Comparison of ENCODE assay signal across 21 cellular contexts in genomic region chr15:60471314-60471713, GRCh38. TPM values are rescaled to one million over a fixed set of nuclear protein-coding genes. Genes with fewer than 3 reads are reported as not detected.
DNase-seq lines count a peak whose midpoint lies in the region; ATAC-seq, FAIRE-seq and TF ChIP-seq lines count a peak whose summit lies in the region.
"Had no signal": no experiment of that assay in that cellular context is flagged by ENCODE, and none has a peak within 500 bp of the region (broad histone marks: within the 10 kb centered on the region; RNA-seq: fewer than 3 reads in every experiment).

No MANE protein-coding gene starts in this region.

- H3K9me3 Mint-ChIP-seq in glutamatergic neuron (ENCODE audit: unreplicated experiment): peaks cover 2% of the 10 kb centered on the region
- no peaks in the 10 kb centered on the region for H3K9me3 Mint-ChIP-seq in activated T-helper 1 cell treated with anti-CD3 and anti-CD28 coated beads, Interleukin-12 subunit alpha, Interleukin-12 subunit beta, Interleukin-2, Interleukin-4 antibody, amounts not matched to agents 30 ng/mL and 10 ng/mL and 1 ng/mL, durations not matched to agents 14 hours and 24 hours and 36 hours
- H3K9me3 Mint-ChIP-seq in activated naive CD8-positive, alpha-beta T cell treated with anti-CD3 and anti-CD28 coated beads, Interleukin-2, amount 50 U/mL, for 24 hours: no peaks in the 10 kb centered on the region
- H3K9me3 Mint-ChIP-seq: activated naive CD8-positive, alpha-beta T cell treated with anti-CD3 and anti-CD28 coated beads, Interleukin-2, amount 10 ng/mL, durations not matched to agents 7 days and 5 days; activated T-helper 17 cell treated with anti-CD3 and anti-CD28 coated beads, Interleukin-2, amount 50 U/mL, for 72 hours; natural killer cell treated with Interleukin-12 subunit alpha and Interleukin-12 subunit beta and Interleukin-15 and Interleukin-18, amount 100 ng/mL, for 72 hours; T-helper 2 cell treated with Interferon-gamma antibody and Interleukin-4, amounts not matched to agents 5 μg/mL and 100 μg/mL, for 36 hours had no signal

- no peaks in the 10 kb centered on the region for H4K20me1 ChIP-seq in OCI-LY1 (ENCODE audit: insufficient read depth, low read length)

- H3K4me1 Mint-ChIP-seq in glutamatergic neuron (ENCODE audit: low read depth, unreplicated experiment): peaks cover 14% of the 10 kb centered on the region
- H3K4me1 Mint-ChIP-seq in activated T-helper 1 cell treated with anti-CD3 and anti-CD28 coated beads, Interleukin-12 subunit alpha, Interleukin-12 subunit beta, Interleukin-2, Interleukin-4 antibody, amounts not matched to agents 30 ng/mL and 10 ng/mL and 1 ng/mL, durations not matched to agents 14 hours and 24 hours and 36 hours (ENCODE audit: low read depth): peaks cover 26% of the 10 kb centered on the region
- peaks cover 22% of the 10 kb centered on the region for H3K4me1 Mint-ChIP-seq in activated naive CD8-positive, alpha-beta T cell treated with anti-CD3 and anti-CD28 coated beads, Interleukin-2, amount 50 U/mL, for 24 hours

- peaks cover 6% of the 10 kb centered on the region for H3K36me3 Mint-ChIP-seq in glutamatergic neuron (ENCODE audit: unreplicated experiment)
- H3K36me3 Mint-ChIP-seq in activated T-helper 1 cell treated with anti-CD3 and anti-CD28 coated beads, Interleukin-12 subunit alpha, Interleukin-12 subunit beta, Interleukin-2, Interleukin-4 antibody, amounts not matched to agents 30 ng/mL and 10 ng/mL and 1 ng/mL, durations not matched to agents 14 hours and 24 hours and 36 hours (ENCODE audit: low read depth): peaks cover 35% of the 10 kb centered on the region
- H3K36me3 Mint-ChIP-seq in activated naive CD8-positive, alpha-beta T cell treated with anti-CD3 and anti-CD28 coated beads, Interleukin-2, amount 50 U/mL, for 24 hours (ENCODE audit: low read depth): peaks cover 39% of the 10 kb centered on the region

- peaks cover 85% of the 10 kb centered on the region for H3K36me3 ChIP-seq in OCI-LY1 (ENCODE audit: insufficient read depth, low read length)
- H3K36me3 ChIP-seq: prostate gland had no signal

- no peaks in the 10 kb centered on the region; the same call in 1 of the 2 replicates for H3K9me3 ChIP-seq in OCI-LY1 (ENCODE audit: low read length)
- H3K9me3 ChIP-seq: prostate gland had no signal

- peak overlapping the region; percentile 39 for H3K4me3 Mint-ChIP-seq in glutamatergic neuron (ENCODE audit: unreplicated experiment)
- no peak overlapping the region for H3K4me3 Mint-ChIP-seq in activated T-helper 1 cell treated with anti-CD3 and anti-CD28 coated beads, Interleukin-12 subunit alpha, Interleukin-12 subunit beta, Interleukin-2, Interleukin-4 antibody, amounts not matched to agents 30 ng/mL and 10 ng/mL and 1 ng/mL, durations not matched to agents 14 hours and 24 hours and 36 hours
- no peak overlapping the region for H3K4me3 Mint-ChIP-seq in activated naive CD8-positive, alpha-beta T cell treated with anti-CD3 and anti-CD28 coated beads, Interleukin-2, amount 50 U/mL, for 24 hours
- H3K4me3 Mint-ChIP-seq: activated CD4-positive, alpha-beta T cell treated with anti-CD3 and anti-CD28 coated beads for 36 hours; activated naive CD8-positive, alpha-beta T cell treated with anti-CD3 and anti-CD28 coated beads, Interleukin-2, amount 10 ng/mL, durations not matched to agents 7 days and 5 days; activated T-helper 17 cell treated with anti-CD3 and anti-CD28 coated beads, Interleukin-2, amount 50 U/mL, for 72 hours; natural killer cell treated with Interleukin-12 subunit alpha and Interleukin-12 subunit beta and Interleukin-15 and Interleukin-18, amount 100 ng/mL, for 72 hours; T-helper 2 cell treated with Interferon-gamma antibody and Interleukin-4, amounts not matched to agents 5 μg/mL and 100 μg/mL, for 36 hours had no signal

- ATAC-seq in activated naive CD8-positive, alpha-beta T cell treated with anti-CD3 and anti-CD28 coated beads, Interleukin-2, amount 50 U/mL, for 24 hours: no peak
- ATAC-seq: activated CD4-positive, alpha-beta T cell treated with anti-CD3 and anti-CD28 coated beads for 36 hours; activated T-helper 17 cell treated with anti-CD3 and anti-CD28 coated beads, Interleukin-2, amount 50 U/mL, for 72 hours; natural killer cell treated with Interleukin-12 subunit alpha and Interleukin-12 subunit beta and Interleukin-15 and Interleukin-18, amount 100 ng/mL, for 72 hours had no signal

- no peak for TF ChIP-seq CTCF in OCI-LY1 (IDR thresholded peaks at IDR 0.05; ENCODE audit: low read length)
- no peak for TF ChIP-seq CTCF in glutamatergic neuron (IDR thresholded peaks at IDR 0.05; ENCODE audit: partially characterized antibody, unreplicated experiment)

- no peaks in the 10 kb centered on the region for H3K27me3 Mint-ChIP-seq in glutamatergic neuron (ENCODE audit: unreplicated experiment)
- no peaks in the 10 kb centered on the region for H3K27me3 Mint-ChIP-seq in activated T-helper 1 cell treated with anti-CD3 and anti-CD28 coated beads, Interleukin-12 subunit alpha, Interleukin-12 subunit beta, Interleukin-2, Interleukin-4 antibody, amounts not matched to agents 30 ng/mL and 10 ng/mL and 1 ng/mL, durations not matched to agents 14 hours and 24 hours and 36 hours (ENCODE audit: insufficient read depth)
- no peaks in the 10 kb centered on the region for H3K27me3 Mint-ChIP-seq in activated naive CD8-positive, alpha-beta T cell treated with anti-CD3 and anti-CD28 coated beads, Interleukin-2, amount 50 U/mL, for 24 hours
- H3K27me3 Mint-ChIP-seq: activated CD4-positive, alpha-beta T cell treated with anti-CD3 and anti-CD28 coated beads for 36 hours; activated naive CD8-positive, alpha-beta T cell treated with anti-CD3 and anti-CD28 coated beads, Interleukin-2, amount 10 ng/mL, durations not matched to agents 7 days and 5 days; activated T-helper 17 cell treated with anti-CD3 and anti-CD28 coated beads, Interleukin-2, amount 50 U/mL, for 72 hours; natural killer cell treated with Interleukin-12 subunit alpha and Interleukin-12 subunit beta and Interleukin-15 and Interleukin-18, amount 100 ng/mL, for 72 hours had no signal

- H3K9me2 ChIP-seq in OCI-LY1 (ENCODE audit: low read depth, low read length): no peaks in the 10 kb centered on the region

- no peak overlapping the region for H2AFZ ChIP-seq in OCI-LY1 (ENCODE audit: low read length)
- H2AFZ ChIP-seq: PC-9 had no signal

- H3K27ac ChIP-seq in OCI-LY1 (ENCODE audit: low read depth, low read length, poor library complexity, severe bottlenecking): no peak overlapping the region
- H3K27ac ChIP-seq: PC-9, prostate gland had no signal

- no peak overlapping the region for H3K4me3 ChIP-seq in OCI-LY1 (ENCODE audit: low read depth, low read length, poor library complexity, severe bottlenecking)
- H3K4me3 ChIP-seq: PC-9, prostate gland had no signal

- H3K27ac Mint-ChIP-seq in glutamatergic neuron (ENCODE audit: unreplicated experiment): peak overlapping the region; percentile 73
- no peak overlapping the region for H3K27ac Mint-ChIP-seq in activated T-helper 1 cell treated with anti-CD3 and anti-CD28 coated beads, Interleukin-12 subunit alpha, Interleukin-12 subunit beta, Interleukin-2, Interleukin-4 antibody, amounts not matched to agents 30 ng/mL and 10 ng/mL and 1 ng/mL, durations not matched to agents 14 hours and 24 hours and 36 hours
- H3K27ac Mint-ChIP-seq in activated naive CD8-positive, alpha-beta T cell treated with anti-CD3 and anti-CD28 coated beads, Interleukin-2, amount 50 U/mL, for 24 hours: no peak overlapping the region
- H3K27ac Mint-ChIP-seq: activated CD4-positive, alpha-beta T cell treated with anti-CD3 and anti-CD28 coated beads for 36 hours; activated naive CD8-positive, alpha-beta T cell treated with anti-CD3 and anti-CD28 coated beads, Interleukin-2, amount 10 ng/mL, durations not matched to agents 7 days and 5 days; activated T-helper 17 cell treated with anti-CD3 and anti-CD28 coated beads, Interleukin-2, amount 50 U/mL, for 72 hours; natural killer cell treated with Interleukin-12 subunit alpha and Interleukin-12 subunit beta and Interleukin-15 and Interleukin-18, amount 100 ng/mL, for 72 hours; T-helper 2 cell treated with Interferon-gamma antibody and Interleukin-4, amounts not matched to agents 5 μg/mL and 100 μg/mL, for 36 hours had no signal

- intact Hi-C loops in activated T-helper 1 cell treated with anti-CD3 and anti-CD28 coated beads, Interleukin-12 subunit alpha, Interleukin-12 subunit beta, Interleukin-2, Interleukin-4 antibody, amounts not matched to agents 30 ng/mL and 10 ng/mL and 1 ng/mL, durations not matched to agents 14 hours and 24 hours and 36 hours (cut with micrococcal nuclease): loop anchor here (10.0 kb wide), 1 partner anchor 1367 kb away; the partner anchor contains the start of gene CCNB2

- no peaks in the 10 kb centered on the region for H3K27me3 ChIP-seq in OCI-LY1 (ENCODE audit: insufficient read depth, low read length)

- FAIRE-seq in urothelium cell line (lab: Jason Lieb, UNC): peak; percentile 17
- FAIRE-seq: GM18507 had no signal

- no peak overlapping the region for H3K9ac ChIP-seq in OCI-LY1 (ENCODE audit: low read length)

- H3K4me1 ChIP-seq in OCI-LY1 (ENCODE audit: insufficient read depth, low read length, severe bottlenecking): peaks cover 21% of the 10 kb centered on the region
- H3K4me1 ChIP-seq: prostate gland had no signal

- H3K4me2 ChIP-seq in OCI-LY1 (ENCODE audit: low read length): peak overlapping the region; percentile 22; the same call in 1 of the 2 replicates
- H3K4me2 ChIP-seq: PC-9 had no signal

- no peaks in the 10 kb centered on the region for H3F3A ChIP-seq in OCI-LY1 (ENCODE audit: insufficient read depth, low read length)

- DNase-seq in NCI-H82 (lab: John Stamatoyannopoulos, UW) (peak; percentile 56), NCI-H82 treated with DMSO at 0.1 percent for 48 hours (lab: John Stamatoyannopoulos, UW; ENCODE audit: unreplicated experiment) (no peak), glutamatergic neuron (no peak), urothelium cell line (ENCODE audit: low spot score) (no peak), amniotic stem cell (lab: John Stamatoyannopoulos, UW) (no peak)
- no peak for DNase-seq in activated T-helper 1 cell treated with anti-CD3 and anti-CD28 coated beads, Interleukin-12 subunit alpha, Interleukin-12 subunit beta, Interleukin-2, Interleukin-4 antibody, amounts not matched to agents 30 ng/mL and 10 ng/mL and 1 ng/mL, durations not matched to agents 14 hours and 24 hours and 36 hours (ENCODE audit: low spot score)
- no peak for DNase-seq in activated naive CD8-positive, alpha-beta T cell treated with anti-CD3 and anti-CD28 coated beads, Interleukin-2, amount 50 U/mL, for 24 hours
- DNase-seq: 8988T; activated CD4-positive, alpha-beta T cell treated with anti-CD3 and anti-CD28 coated beads for 36 hours; activated naive CD8-positive, alpha-beta T cell treated with anti-CD3 and anti-CD28 coated beads, Interleukin-2, amount 10 ng/mL, durations not matched to agents 7 days and 5 days; MM.1S; NCI-H1694 treated with DMSO at 0.1 percent for 48 hours; NCI-H510A treated with DMSO at 0.1 percent for 48 hours; PC-9; stimulated activated CD4-positive, alpha-beta T cell treated with anti-CD3 and anti-CD28 coated beads, Interleukin-12 subunit alpha, Interleukin-12 subunit beta, amount 100 ng/mL, for 4 hours had no signal

- peaks cover 4% of the 10 kb centered on the region; the same call in 1 of the 2 replicates for H3K79me2 ChIP-seq in OCI-LY1 (ENCODE audit: insufficient read depth, low read length)

RNA-seq across cellular contexts. Expression of gene ICE2, which starts 7.6 kb away (rescaled TPM):
- 53.9 TPM for total RNA-seq in glutamatergic neuron (ENCODE audit: unreplicated experiment)
- total RNA-seq in activated T-helper 1 cell treated with anti-CD3 and anti-CD28 coated beads, Interleukin-12 subunit alpha, Interleukin-12 subunit beta, Interleukin-2, Interleukin-4 antibody, amounts not matched to agents 30 ng/mL and 10 ng/mL and 1 ng/mL, durations not matched to agents 14 hours and 24 hours and 36 hours: 51.9 and 56.1 TPM in 2 replicates
